15 cellular contexts compared by ENCODE assay signal in the genomic region with DNA sequence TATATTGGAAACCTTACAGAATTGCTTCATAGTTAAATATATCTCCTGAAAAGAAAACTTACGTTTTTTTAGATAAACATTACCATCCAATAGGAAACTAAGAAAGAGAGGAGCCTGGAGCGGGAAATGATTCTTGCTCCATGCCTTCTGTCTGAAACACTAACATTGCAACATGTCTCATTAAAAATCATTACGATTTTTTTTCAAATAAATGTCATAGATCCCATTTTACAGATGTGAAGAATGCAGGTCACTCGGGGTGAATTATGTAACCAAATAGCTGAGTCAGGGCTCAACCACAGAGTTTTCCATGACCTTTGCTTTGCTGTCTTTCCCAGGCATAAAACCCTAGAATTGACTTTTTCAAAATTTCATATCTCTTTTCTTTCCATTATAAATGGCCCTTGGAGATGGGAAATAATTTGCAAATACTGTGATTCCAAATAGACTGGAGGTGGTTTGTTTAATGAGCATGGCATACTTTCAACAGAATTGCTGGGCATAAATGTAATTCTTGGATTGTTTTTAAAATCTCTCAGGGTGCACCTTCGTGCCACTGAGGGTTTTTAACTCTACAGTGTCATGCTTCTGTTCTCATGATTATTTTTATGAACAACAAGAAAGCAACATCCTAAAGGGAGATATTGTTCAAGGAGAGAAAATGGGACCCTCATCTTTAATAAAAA.
A peak's percentile ranks its signal among the peaks of the same experiment; 100 is the strongest.
DNase-seq lines count a peak whose midpoint lies in the region; ATAC-seq and TF ChIP-seq lines count a peak whose summit lies in the region.
"Had no signal": no experiment of that assay in that cellular context is flagged by ENCODE, and none has a peak within 500 bp of the region (broad histone marks: within the 10 kb centered on the region; RNA-seq: fewer than 3 reads in every experiment).

No MANE protein-coding gene starts in this region.

- peak; percentile 37 for DNase-seq in EH (ENCODE audit: low read depth)
- DNase-seq in chondrocyte (ENCODE audit: low spot score), result no peak
- no peak for DNase-seq in left ventricle myocardium inferior
- DNase-seq in stromal cell of bone marrow (ENCODE audit: low read depth), result peak; percentile 71
- no peak for DNase-seq in RPMI8226
- no peak for DNase-seq in stimulated activated naive CD8-positive, alpha-beta T cell treated with anti-CD3 and anti-CD28 coated beads, Interleukin-15, Interleukin-2, amounts not matched to agents 100 U/mL and 50 U/mL, for 24 hours
- DNase-seq: DMS 273 treated with DMSO at 0.1 percent for 48 hours, NCI-H1417, NCI-H2029, NCI-H510A, NCI-H82, SHP77 had no signal

- peaks cover 60% of the 10 kb centered on the region for H3K4me1 Mint-ChIP-seq in chondrocyte (ENCODE audit: low read depth)

- no peaks in the 10 kb centered on the region for H3K9me3 Mint-ChIP-seq in chondrocyte (ENCODE audit: low read depth)

- TF ChIP-seq CTCF in chondrocyte (IDR thresholded peaks at IDR 0.05) (no peak), left ventricle myocardium inferior (IDR thresholded peaks at IDR 0.05; ENCODE audit: borderline replicate concordance) (no peak)

- H3K9me3 ChIP-seq in left ventricle myocardium inferior (replicated peaks), result no peaks in the 10 kb centered on the region
- H3K9me3 ChIP-seq: HAP-1 had no signal

- H3K27me3 ChIP-seq in left ventricle myocardium inferior (ENCODE audit: low read depth), result no peaks in the 10 kb centered on the region
- H3K27me3 ChIP-seq: BLaER1 treated with 17β-estradiol and CSF1 and Interleukin-3, amounts not matched to agents 10 nM and 100 nM had no signal

- peak overlapping the region; percentile 79 for H3K27ac Mint-ChIP-seq in chondrocyte (ENCODE audit: unreplicated experiment)

- peaks cover 17% of the 10 kb centered on the region for H3K36me3 Mint-ChIP-seq in chondrocyte (ENCODE audit: low read depth)

- intact Hi-C loops in left ventricle myocardium inferior (cut with micrococcal nuclease), result no loop called here

- peaks cover 24% of the 10 kb centered on the region for H3K4me1 ChIP-seq in left ventricle myocardium inferior

- no peak for ATAC-seq in stimulated activated naive CD8-positive, alpha-beta T cell treated with anti-CD3 and anti-CD28 coated beads, Interleukin-15, Interleukin-2, amounts not matched to agents 100 U/mL and 50 U/mL, for 24 hours
- no peak for ATAC-seq in HG02763 (IDR thresholded peaks at IDR 0.05; ENCODE audit: unreplicated experiment)

- H3K27ac ChIP-seq in left ventricle myocardium inferior (replicated peaks), result peak overlapping the region; percentile 63
- H3K27ac ChIP-seq: BLaER1 treated with 17β-estradiol and CSF1 and Interleukin-3, amounts not matched to agents 10 nM and 100 nM had no signal

- H3K27me3 Mint-ChIP-seq in chondrocyte (ENCODE audit: low read depth), result no peaks in the 10 kb centered on the region

- peaks cover 14% of the 10 kb centered on the region for H3K36me3 ChIP-seq in left ventricle myocardium inferior
- H3K36me3 ChIP-seq: HAP-1 had no signal

- no peak overlapping the region for H3K4me3 ChIP-seq in left ventricle myocardium inferior
- H3K4me3 ChIP-seq: BLaER1 treated with 17β-estradiol and CSF1 and Interleukin-3, amounts not matched to agents 10 nM and 100 nM; HAP-1 had no signal

- no peak overlapping the region for H3K4me3 Mint-ChIP-seq in chondrocyte (ENCODE audit: unreplicated experiment)

Comparison
In these comparisons a context has a peak if more than half of its experiments do, and no peak if none do; other contexts are left out.
1. DNase-seq: peak in EH (single experiment) and stromal cell of bone marrow (single experiment); none in chondrocyte (single experiment), left ventricle myocardium inferior (single experiment), RPMI8226 (single experiment) and stimulated activated naive CD8-positive, alpha-beta T cell treated with anti-CD3 and anti-CD28 coated beads, Interleukin-15, Interleukin-2, amounts not matched to agents 100 U/mL and 50 U/mL, for 24 hours (single experiment).